Comparison of ENCODE assay signal across 10 cellular contexts in the genomic region with DNA sequence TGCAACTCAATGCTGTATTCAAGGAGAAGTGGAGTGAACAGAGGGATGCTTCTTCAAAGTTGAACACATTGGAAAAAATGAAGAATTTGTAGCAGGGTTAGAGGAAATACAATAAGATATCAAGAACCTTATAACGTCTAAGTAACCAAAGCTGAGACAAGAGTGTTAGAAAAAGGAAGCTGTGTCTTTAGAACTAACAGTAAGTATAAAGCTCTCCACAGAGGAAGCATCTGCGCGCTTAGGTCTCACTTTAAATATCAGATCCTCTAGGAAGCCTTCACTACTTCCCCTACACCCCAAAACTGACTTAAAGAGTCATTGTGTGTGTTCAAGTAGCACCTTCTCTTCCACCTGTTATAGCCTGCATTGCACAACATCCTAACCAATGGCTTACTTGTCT. TPM values are rescaled to one million over a fixed set of nuclear protein-coding genes. Genes with fewer than 3 reads are reported as not detected.
DNase-seq lines count a peak whose midpoint lies in the region; ATAC-seq and TF ChIP-seq lines count a peak whose summit lies in the region.
"Had no signal": no experiment of that assay in that cellular context is flagged by ENCODE, and none has a peak within 500 bp of the region (broad histone marks: within the 10 kb centered on the region; RNA-seq: fewer than 3 reads in every experiment).

No MANE protein-coding gene starts in this region.

- CTCF ChIA-PET in T-cell (lab: Charles Lee), result interaction anchor here (1.0 to 1.3 kb wide), 3 partner anchors 23 to 53 kb away, joined by 3 to 4 read pairs (median 3); no protein-coding TSS in a partner anchor
- CTCF ChIA-PET in naive thymus-derived CD4-positive, alpha-beta T cell (lab: Charles Lee), result no interaction called here

- no peaks in the 10 kb centered on the region for H3K9me3 ChIP-seq in naive thymus-derived CD4-positive, alpha-beta T cell (ENCODE audit: control insufficient read depth in 2 of 3, low read length in 3 of 3)
- no peaks in the 10 kb centered on the region for H3K9me3 ChIP-seq in gastrocnemius medialis

- TF ChIP-seq POLR2A in gastrocnemius medialis (IDR thresholded peaks at IDR 0.05), result no peak

- H3K4me3 Mint-ChIP-seq in T-cell, result peak overlapping the region; percentile 57 to 77 (median 75)
- peak overlapping the region; percentile 26 to 83 (median 80) for H3K4me3 Mint-ChIP-seq in naive thymus-derived CD4-positive, alpha-beta T cell
- H3K4me3 Mint-ChIP-seq: type B pancreatic cell had no signal

- H3K4me1 ChIP-seq in naive thymus-derived CD4-positive, alpha-beta T cell (ENCODE audit: control insufficient read depth in 2 of 2, insufficient read depth in 2 of 2, low read length in 2 of 2), result peaks cover 5 to 8% of the 10 kb centered on the region in 2 donors
- no peaks in the 10 kb centered on the region for H3K4me1 ChIP-seq in gastrocnemius medialis

- H3K9me3 Mint-ChIP-seq in T-cell, result no peaks in the 10 kb centered on the region
- H3K9me3 Mint-ChIP-seq in naive thymus-derived CD4-positive, alpha-beta T cell, result no peaks in the 10 kb centered on the region
- H3K9me3 Mint-ChIP-seq: type B pancreatic cell had no signal

- H3K36me3 ChIP-seq in naive thymus-derived CD4-positive, alpha-beta T cell (ENCODE audit: control insufficient read depth in 2 of 3, insufficient read depth in 3 of 3, low read length in 3 of 3), result no peaks in the 10 kb centered on the region
- H3K36me3 ChIP-seq in gastrocnemius medialis, result no peaks in the 10 kb centered on the region

- intact Hi-C loops in naive thymus-derived CD4-positive, alpha-beta T cell (cut with micrococcal nuclease), result loop anchor here in 1 of 2 donors (2.0 kb wide), 1 partner anchor 43 kb away; a partner anchor contains a TSS
- intact Hi-C loops in gastrocnemius medialis (cut with DNase I; ENCODE audit: low total_unique reads), result no loop called here

- DNase-seq in T-cell (no peak), hypothalamus (lab: John Stamatoyannopoulos, UW) (no peak), gastrocnemius medialis (no peak)
- peak in 3 of 9 donors; percentile 4 to 22 (median 8) for DNase-seq in naive thymus-derived CD4-positive, alpha-beta T cell
- DNase-seq: NCI-H1105 had no signal

- H3K27me3 Mint-ChIP-seq in T-cell, result peaks cover 11% of the 10 kb centered on the region in 2 donors
- H3K27me3 Mint-ChIP-seq in naive thymus-derived CD4-positive, alpha-beta T cell, result peaks cover 3 to 55% (median 6%) of the 10 kb centered on the region in 5 donors

- H3K27ac Mint-ChIP-seq in T-cell, result peak overlapping the region; percentile 84 to 87
- H3K27ac Mint-ChIP-seq in naive thymus-derived CD4-positive, alpha-beta T cell, result peak overlapping the region; percentile 40 to 86 (median 74)
- H3K27ac Mint-ChIP-seq: type B pancreatic cell had no signal

- H3K27me3 ChIP-seq in naive thymus-derived CD4-positive, alpha-beta T cell (ENCODE audit: control insufficient read depth in 2 of 2, insufficient read depth in 2 of 2, low read length in 2 of 2), result no peaks in the 10 kb centered on the region
- H3K27me3 ChIP-seq in gastrocnemius medialis, result no peaks in the 10 kb centered on the region

- H3K36me3 Mint-ChIP-seq in T-cell, result no peaks in the 10 kb centered on the region
- H3K36me3 Mint-ChIP-seq in naive thymus-derived CD4-positive, alpha-beta T cell, result peaks cover 0 to 6% (median 0%) of the 10 kb centered on the region in 5 donors
- H3K36me3 Mint-ChIP-seq: type B pancreatic cell had no signal

- H3K27ac ChIP-seq in naive thymus-derived CD4-positive, alpha-beta T cell (ENCODE audit: low read depth, low read length), result no peak overlapping the region
- H3K27ac ChIP-seq in gastrocnemius medialis, result no peak overlapping the region

- H3K4me1 Mint-ChIP-seq in T-cell, result peaks cover 18% of the 10 kb centered on the region in 3 donors
- peaks cover 7 to 25% (median 18%) of the 10 kb centered on the region in 7 donors for H3K4me1 Mint-ChIP-seq in naive thymus-derived CD4-positive, alpha-beta T cell

- POLR2A ChIA-PET in T-cell (lab: Charles Lee), result interaction anchor here (0.7 kb wide), 2 partner anchors 9 to 53 kb away, joined by 3 read pairs; no protein-coding TSS in a partner anchor
- POLR2A ChIA-PET in naive thymus-derived CD4-positive, alpha-beta T cell (lab: Charles Lee), result no interaction called here

- H3K4me3 ChIP-seq in naive thymus-derived CD4-positive, alpha-beta T cell (ENCODE audit: low read length), result peak overlapping the region; percentile 39
- H3K4me3 ChIP-seq in gastrocnemius medialis, result no peak overlapping the region

- TF ChIP-seq CTCF in gastrocnemius medialis (IDR thresholded peaks at IDR 0.05 in 4 of 5, conservative IDR thresholded peaks at IDR 0.05 in 1 of 5), result no peak

- ATAC-seq in GM18873 (IDR thresholded peaks at IDR 0.05; ENCODE audit: low FRiP score, unreplicated experiment), result peak; percentile 10
- ATAC-seq in HG02759 (IDR thresholded peaks at IDR 0.05; ENCODE audit: unreplicated experiment), result peak; percentile 10
- peak; percentile 41 to 57 (median 50) for ATAC-seq in T-cell (replicated peaks in 1 of 4)
- peak; percentile 59 for ATAC-seq in naive thymus-derived CD4-positive, alpha-beta T cell
- no peak for ATAC-seq in gastrocnemius medialis
- no peak for ATAC-seq in GM21367 (IDR thresholded peaks at IDR 0.05; ENCODE audit: unreplicated experiment)
- no peak for ATAC-seq in GM18870 (IDR thresholded peaks at IDR 0.05; ENCODE audit: unreplicated experiment)

- in situ Hi-C loops in gastrocnemius medialis (cut with MboI; ENCODE audit: low sequenced_read_pairs in 4 of 4), result no loop called here

RNA-seq across cellular contexts. Expression of a gene that starts 43.0 kb away (rescaled TPM):
- 1 to 10 TPM in 1 of 5 donors, under 1 TPM in 1, not detected in 3; 0.21 to 1.0 TPM for total RNA-seq in T-cell
- total RNA-seq in naive thymus-derived CD4-positive, alpha-beta T cell, result under 1 TPM in 1 of 5 experiments, not detected in 4; 0.34 TPM
- polyA plus RNA-seq in naive thymus-derived CD4-positive, alpha-beta T cell, result under 1 TPM in 1 of 2 donors, not detected in 1; 0.11 TPM
- total RNA-seq in gastrocnemius medialis, result 1 to 10 TPM in 1 of 4 donors, under 1 TPM in 1, not detected in 2; 0.85 to 1.1 TPM

Comparison
In these comparisons a context has a peak if more than half of its experiments do, and no peak if none do; other contexts are left out.
1. ATAC-seq: peak in GM18873 (single experiment), HG02759 (single experiment), T-cell (4 of 4) and naive thymus-derived CD4-positive, alpha-beta T cell (single experiment); none in gastrocnemius medialis (0 of 2), GM21367 (single experiment) and GM18870 (single experiment).